1 cellular context compared by ENCODE assay signal in genomic region chr15:28957606-28958498, GRCh38.
A peak's percentile ranks its signal among the peaks of the same experiment; 100 is the strongest.
TF ChIP-seq lines count a peak whose summit lies in the region.

No MANE protein-coding gene starts in this region.

TF ChIP-seq in K562, 482 proteins besides CTCF, POLR2A, EP300 and RAD21 (continued from another document and continues in another):
- TF ChIP-seq KLF6 (CRISPR knock-in tag; IDR thresholded peaks at IDR 0.05; ENCODE audit: borderline replicate concordance) (0 out of 2 replicates have a peak, but pooled peaks have one; percentile 19), MECOM (CRISPR knock-in tag; IDR thresholded peaks at IDR 0.05) (peak; percentile 36; the same call in 1 of the 2 replicates), TEAD2 (tag; IDR thresholded peaks at IDR 0.05) (0 out of 2 replicates have a peak, but pooled peaks have one; percentile 47), FIP1L1 (IDR thresholded peaks at IDR 0.05; ENCODE audit: low read depth, low read length, poor library complexity, severe bottlenecking) (no peak), TAF15 (IDR thresholded peaks at IDR 0.05; ENCODE audit: low read depth, low read length) (no peak), NR2C1 (IDR thresholded peaks at IDR 0.05) (no peak), NR2C1 (tag; IDR thresholded peaks at IDR 0.05) (peak; percentile 69), DMBX1 (CRISPR knock-in tag; IDR thresholded peaks at IDR 0.05; ENCODE audit: borderline replicate concordance) (peak; percentile 91), RAD51 (IDR thresholded peaks at IDR 0.05; ENCODE audit: borderline replicate concordance, low read depth) (peak; percentile 54; the same call in 1 of the 2 replicates), CXXC5 (CRISPR knock-in tag; IDR thresholded peaks at IDR 0.05) (peak; percentile 55; the same call in 1 of the 2 replicates), SMAD4 (CRISPR knock-in tag; conservative IDR thresholded peaks at IDR 0.05) (0 out of 2 replicates have a peak, but pooled peaks have one; percentile 48), USF1 (CRISPR knock-in tag; IDR thresholded peaks at IDR 0.05) (peak; percentile 79), ZNF12 (CRISPR knock-in tag; IDR thresholded peaks at IDR 0.05) (peak; percentile 97), ZNF592 (IDR thresholded peaks at IDR 0.05) (peak; percentile 86), ZNF311 (CRISPR knock-in tag; IDR thresholded peaks at IDR 0.05) (peak; percentile 86; the same call in 1 of the 2 replicates), CHD4 (IDR thresholded peaks at IDR 0.05; ENCODE audit: insufficient read depth, insufficient replicate concordance, low read depth, low read length, poor library complexity, severe bottlenecking) (no peak), ZNF263 (CRISPR knock-in tag; IDR thresholded peaks at IDR 0.05; ENCODE audit: borderline replicate concordance) (peak; percentile 89), ELK1 (CRISPR knock-in tag; IDR thresholded peaks at IDR 0.05) (no peak), ZSCAN32 (CRISPR knock-in tag; IDR thresholded peaks at IDR 0.05) (no peak), PTTG1 (tag; IDR thresholded peaks at IDR 0.05; ENCODE audit: low read depth) (peak; percentile 73), ZNF668 (CRISPR knock-in tag; IDR thresholded peaks at IDR 0.05) (0 out of 2 replicates have a peak, but pooled peaks have one; percentile 23), RHOXF2B (CRISPR knock-in tag; conservative IDR thresholded peaks at IDR 0.05) (no peak), MEF2D (tag; conservative IDR thresholded peaks at IDR 0.05; ENCODE audit: low read depth) (0 out of 2 replicates have a peak, but pooled peaks have one; percentile 31), NCOA1 (IDR thresholded peaks at IDR 0.05; ENCODE audit: low read depth) (no peak), MTF1 (CRISPR knock-in tag; IDR thresholded peaks at IDR 0.05; ENCODE audit: borderline replicate concordance) (no peak), ZNF644 (tag; IDR thresholded peaks at IDR 0.05; ENCODE audit: low read depth) (0 out of 2 replicates have a peak, but pooled peaks have one; percentile 30), ZNF41 (CRISPR knock-in tag; conservative IDR thresholded peaks at IDR 0.05) (0 out of 2 replicates have a peak, but pooled peaks have one; percentile 32)
- TF ChIP-seq, protein P1, sequence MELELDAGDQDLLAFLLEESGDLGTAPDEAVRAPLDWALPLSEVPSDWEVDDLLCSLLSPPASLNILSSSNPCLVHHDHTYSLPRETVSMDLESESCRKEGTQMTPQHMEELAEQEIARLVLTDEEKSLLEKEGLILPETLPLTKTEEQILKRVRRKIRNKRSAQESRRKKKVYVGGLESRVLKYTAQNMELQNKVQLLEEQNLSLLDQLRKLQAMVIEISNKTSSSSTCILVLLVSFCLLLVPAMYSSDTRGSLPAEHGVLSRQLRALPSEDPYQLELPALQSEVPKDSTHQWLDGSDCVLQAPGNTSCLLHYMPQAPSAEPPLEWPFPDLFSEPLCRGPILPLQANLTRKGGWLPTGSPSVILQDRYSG (tag; conservative IDR thresholded peaks at IDR 0.05; ENCODE audit: low read depth) = 0 out of 2 replicates have a peak, but pooled peaks have one; percentile 24
- TF ChIP-seq, protein P2, sequence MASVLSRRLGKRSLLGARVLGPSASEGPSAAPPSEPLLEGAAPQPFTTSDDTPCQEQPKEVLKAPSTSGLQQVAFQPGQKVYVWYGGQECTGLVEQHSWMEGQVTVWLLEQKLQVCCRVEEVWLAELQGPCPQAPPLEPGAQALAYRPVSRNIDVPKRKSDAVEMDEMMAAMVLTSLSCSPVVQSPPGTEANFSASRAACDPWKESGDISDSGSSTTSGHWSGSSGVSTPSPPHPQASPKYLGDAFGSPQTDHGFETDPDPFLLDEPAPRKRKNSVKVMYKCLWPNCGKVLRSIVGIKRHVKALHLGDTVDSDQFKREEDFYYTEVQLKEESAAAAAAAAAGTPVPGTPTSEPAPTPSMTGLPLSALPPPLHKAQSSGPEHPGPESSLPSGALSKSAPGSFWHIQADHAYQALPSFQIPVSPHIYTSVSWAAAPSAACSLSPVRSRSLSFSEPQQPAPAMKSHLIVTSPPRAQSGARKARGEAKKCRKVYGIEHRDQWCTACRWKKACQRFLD (CRISPR knock-in tag; IDR thresholded peaks at IDR 0.05) = 0 out of 2 replicates have a peak, but pooled peaks have one; percentile 22
- TF ChIP-seq, protein P3, sequence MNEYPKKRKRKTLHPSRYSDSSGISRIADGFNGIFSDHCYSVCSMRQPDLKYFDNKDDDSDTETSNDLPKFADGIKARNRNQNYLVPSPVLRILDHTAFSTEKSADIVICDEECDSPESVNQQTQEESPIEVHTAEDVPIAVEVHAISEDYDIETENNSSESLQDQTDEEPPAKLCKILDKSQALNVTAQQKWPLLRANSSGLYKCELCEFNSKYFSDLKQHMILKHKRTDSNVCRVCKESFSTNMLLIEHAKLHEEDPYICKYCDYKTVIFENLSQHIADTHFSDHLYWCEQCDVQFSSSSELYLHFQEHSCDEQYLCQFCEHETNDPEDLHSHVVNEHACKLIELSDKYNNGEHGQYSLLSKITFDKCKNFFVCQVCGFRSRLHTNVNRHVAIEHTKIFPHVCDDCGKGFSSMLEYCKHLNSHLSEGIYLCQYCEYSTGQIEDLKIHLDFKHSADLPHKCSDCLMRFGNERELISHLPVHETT (CRISPR knock-in tag; conservative IDR thresholded peaks at IDR 0.05 in 1 of 2, IDR thresholded peaks at IDR 0.05 in 1 of 2) = 0 out of 4 replicates have a peak, but pooled peaks of 1 of the 2 experiments have one; percentile 37
- TF ChIP-seq, protein P4, sequence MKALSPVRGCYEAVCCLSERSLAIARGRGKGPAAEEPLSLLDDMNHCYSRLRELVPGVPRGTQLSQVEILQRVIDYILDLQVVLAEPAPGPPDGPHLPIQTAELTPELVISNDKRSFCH (CRISPR knock-in tag; IDR thresholded peaks at IDR 0.05) = no peak
- TF ChIP-seq, protein P4 (tag; IDR thresholded peaks at IDR 0.05) = peak; percentile 73; the same call in 1 of the 2 replicates
- TF ChIP-seq, protein P5, sequence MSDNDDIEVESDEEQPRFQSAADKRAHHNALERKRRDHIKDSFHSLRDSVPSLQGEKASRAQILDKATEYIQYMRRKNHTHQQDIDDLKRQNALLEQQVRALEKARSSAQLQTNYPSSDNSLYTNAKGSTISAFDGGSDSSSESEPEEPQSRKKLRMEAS (CRISPR knock-in tag; IDR thresholded peaks at IDR 0.05) = peak; percentile 48; the same call in 1 of the 2 replicates
- TF ChIP-seq, protein P6, sequence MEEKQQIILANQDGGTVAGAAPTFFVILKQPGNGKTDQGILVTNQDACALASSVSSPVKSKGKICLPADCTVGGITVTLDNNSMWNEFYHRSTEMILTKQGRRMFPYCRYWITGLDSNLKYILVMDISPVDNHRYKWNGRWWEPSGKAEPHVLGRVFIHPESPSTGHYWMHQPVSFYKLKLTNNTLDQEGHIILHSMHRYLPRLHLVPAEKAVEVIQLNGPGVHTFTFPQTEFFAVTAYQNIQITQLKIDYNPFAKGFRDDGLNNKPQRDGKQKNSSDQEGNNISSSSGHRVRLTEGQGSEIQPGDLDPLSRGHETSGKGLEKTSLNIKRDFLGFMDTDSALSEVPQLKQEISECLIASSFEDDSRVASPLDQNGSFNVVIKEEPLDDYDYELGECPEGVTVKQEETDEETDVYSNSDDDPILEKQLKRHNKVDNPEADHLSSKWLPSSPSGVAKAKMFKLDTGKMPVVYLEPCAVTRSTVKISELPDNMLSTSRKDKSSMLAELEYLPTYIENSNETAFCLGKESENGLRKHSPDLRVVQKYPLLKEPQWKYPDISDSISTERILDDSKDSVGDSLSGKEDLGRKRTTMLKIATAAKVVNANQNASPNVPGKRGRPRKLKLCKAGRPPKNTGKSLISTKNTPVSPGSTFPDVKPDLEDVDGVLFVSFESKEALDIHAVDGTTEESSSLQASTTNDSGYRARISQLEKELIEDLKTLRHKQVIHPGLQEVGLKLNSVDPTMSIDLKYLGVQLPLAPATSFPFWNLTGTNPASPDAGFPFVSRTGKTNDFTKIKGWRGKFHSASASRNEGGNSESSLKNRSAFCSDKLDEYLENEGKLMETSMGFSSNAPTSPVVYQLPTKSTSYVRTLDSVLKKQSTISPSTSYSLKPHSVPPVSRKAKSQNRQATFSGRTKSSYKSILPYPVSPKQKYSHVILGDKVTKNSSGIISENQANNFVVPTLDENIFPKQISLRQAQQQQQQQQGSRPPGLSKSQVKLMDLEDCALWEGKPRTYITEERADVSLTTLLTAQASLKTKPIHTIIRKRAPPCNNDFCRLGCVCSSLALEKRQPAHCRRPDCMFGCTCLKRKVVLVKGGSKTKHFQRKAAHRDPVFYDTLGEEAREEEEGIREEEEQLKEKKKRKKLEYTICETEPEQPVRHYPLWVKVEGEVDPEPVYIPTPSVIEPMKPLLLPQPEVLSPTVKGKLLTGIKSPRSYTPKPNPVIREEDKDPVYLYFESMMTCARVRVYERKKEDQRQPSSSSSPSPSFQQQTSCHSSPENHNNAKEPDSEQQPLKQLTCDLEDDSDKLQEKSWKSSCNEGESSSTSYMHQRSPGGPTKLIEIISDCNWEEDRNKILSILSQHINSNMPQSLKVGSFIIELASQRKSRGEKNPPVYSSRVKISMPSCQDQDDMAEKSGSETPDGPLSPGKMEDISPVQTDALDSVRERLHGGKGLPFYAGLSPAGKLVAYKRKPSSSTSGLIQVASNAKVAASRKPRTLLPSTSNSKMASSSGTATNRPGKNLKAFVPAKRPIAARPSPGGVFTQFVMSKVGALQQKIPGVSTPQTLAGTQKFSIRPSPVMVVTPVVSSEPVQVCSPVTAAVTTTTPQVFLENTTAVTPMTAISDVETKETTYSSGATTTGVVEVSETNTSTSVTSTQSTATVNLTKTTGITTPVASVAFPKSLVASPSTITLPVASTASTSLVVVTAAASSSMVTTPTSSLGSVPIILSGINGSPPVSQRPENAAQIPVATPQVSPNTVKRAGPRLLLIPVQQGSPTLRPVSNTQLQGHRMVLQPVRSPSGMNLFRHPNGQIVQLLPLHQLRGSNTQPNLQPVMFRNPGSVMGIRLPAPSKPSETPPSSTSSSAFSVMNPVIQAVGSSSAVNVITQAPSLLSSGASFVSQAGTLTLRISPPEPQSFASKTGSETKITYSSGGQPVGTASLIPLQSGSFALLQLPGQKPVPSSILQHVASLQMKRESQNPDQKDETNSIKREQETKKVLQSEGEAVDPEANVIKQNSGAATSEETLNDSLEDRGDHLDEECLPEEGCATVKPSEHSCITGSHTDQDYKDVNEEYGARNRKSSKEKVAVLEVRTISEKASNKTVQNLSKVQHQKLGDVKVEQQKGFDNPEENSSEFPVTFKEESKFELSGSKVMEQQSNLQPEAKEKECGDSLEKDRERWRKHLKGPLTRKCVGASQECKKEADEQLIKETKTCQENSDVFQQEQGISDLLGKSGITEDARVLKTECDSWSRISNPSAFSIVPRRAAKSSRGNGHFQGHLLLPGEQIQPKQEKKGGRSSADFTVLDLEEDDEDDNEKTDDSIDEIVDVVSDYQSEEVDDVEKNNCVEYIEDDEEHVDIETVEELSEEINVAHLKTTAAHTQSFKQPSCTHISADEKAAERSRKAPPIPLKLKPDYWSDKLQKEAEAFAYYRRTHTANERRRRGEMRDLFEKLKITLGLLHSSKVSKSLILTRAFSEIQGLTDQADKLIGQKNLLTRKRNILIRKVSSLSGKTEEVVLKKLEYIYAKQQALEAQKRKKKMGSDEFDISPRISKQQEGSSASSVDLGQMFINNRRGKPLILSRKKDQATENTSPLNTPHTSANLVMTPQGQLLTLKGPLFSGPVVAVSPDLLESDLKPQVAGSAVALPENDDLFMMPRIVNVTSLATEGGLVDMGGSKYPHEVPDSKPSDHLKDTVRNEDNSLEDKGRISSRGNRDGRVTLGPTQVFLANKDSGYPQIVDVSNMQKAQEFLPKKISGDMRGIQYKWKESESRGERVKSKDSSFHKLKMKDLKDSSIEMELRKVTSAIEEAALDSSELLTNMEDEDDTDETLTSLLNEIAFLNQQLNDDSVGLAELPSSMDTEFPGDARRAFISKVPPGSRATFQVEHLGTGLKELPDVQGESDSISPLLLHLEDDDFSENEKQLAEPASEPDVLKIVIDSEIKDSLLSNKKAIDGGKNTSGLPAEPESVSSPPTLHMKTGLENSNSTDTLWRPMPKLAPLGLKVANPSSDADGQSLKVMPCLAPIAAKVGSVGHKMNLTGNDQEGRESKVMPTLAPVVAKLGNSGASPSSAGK (IDR thresholded peaks at IDR 0.05) = peak; percentile 66
